In the genomic region with DNA sequence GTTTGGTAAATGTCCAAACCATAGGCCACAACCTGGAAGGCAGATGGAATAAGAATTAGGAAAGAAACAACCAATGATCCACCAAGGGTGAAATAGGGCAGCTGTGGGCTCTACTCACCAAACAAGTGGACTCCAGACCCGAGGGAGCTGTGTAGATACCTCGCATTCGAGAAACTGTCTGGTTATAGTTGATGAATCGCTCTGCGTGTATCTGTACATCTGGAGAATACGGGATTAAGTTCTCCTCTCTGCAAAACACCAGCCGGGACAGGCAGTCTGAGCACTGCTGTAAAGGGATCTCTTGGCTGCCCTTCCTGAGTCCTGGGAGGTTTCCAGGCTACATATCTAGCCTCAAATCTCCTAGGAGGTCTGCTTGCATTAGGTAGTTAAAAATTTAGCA, we compare ENCODE assay signal across 19 cellular contexts. TPM values are rescaled to one million over a fixed set of nuclear protein-coding genes. Genes with fewer than 3 reads are reported as not detected.
DNase-seq lines count a peak whose midpoint lies in the region; ATAC-seq and TF ChIP-seq lines count a peak whose summit lies in the region.
"Had no signal": no experiment of that assay in that cellular context is flagged by ENCODE, and none has a peak within 500 bp of the region (broad histone marks: within the 10 kb centered on the region; RNA-seq: fewer than 3 reads in every experiment).

No MANE protein-coding gene starts in this region.

- H3K36me3 ChIP-seq in stomach: peaks cover 37 to 97% (median 94%) of the 10 kb centered on the region in 4 donors

- intact Hi-C loops in stomach (cut with DNase I; ENCODE audit: low total_unique reads): no loop called here

- H3K4me1 ChIP-seq in stomach: peaks cover 0 to 13% (median 3%) of the 10 kb centered on the region in 4 donors
- H3K4me1 ChIP-seq: foreskin keratinocyte, sigmoid colon had no signal

- H3K9me3 ChIP-seq in T-helper 17 cell (ENCODE audit: control insufficient read depth, low read length, poor library complexity, severe bottlenecking): no peaks in the 10 kb centered on the region
- H3K9me3 ChIP-seq in stomach: no peaks in the 10 kb centered on the region
- H3K9me3 ChIP-seq: sigmoid colon, thoracic aorta had no signal

- TF ChIP-seq CTCF in fibroblast of mammary gland (conservative IDR thresholded peaks at IDR 0.05; ENCODE audit: control insufficient read depth, insufficient read depth, low read depth, low read length) (no peak), stomach (IDR thresholded peaks at IDR 0.05) (no peak)

- WGBS in stomach, 5 donors: 73 to 88% (median 81%) methylated on average over 7 of the region's 7 CpGs

- peak overlapping the region; percentile 64 for H3K27ac Mint-ChIP-seq in activated naive CD8-positive, alpha-beta T cell
- H3K27ac Mint-ChIP-seq in activated naive CD8-positive, alpha-beta T cell treated with anti-CD3 and anti-CD28 coated beads, Interleukin-2, amount 50 U/mL, for 24 hours: no peak overlapping the region
- peak overlapping the region; percentile 62 for H3K27ac Mint-ChIP-seq in T-helper 17 cell

- DNase-seq in activated naive CD8-positive, alpha-beta T cell treated with anti-CD3 and anti-CD28 coated beads, Interleukin-2, amount 50 U/mL, for 24 hours: no peak
- DNase-seq in T-helper 17 cell (no peak), fibroblast of mammary gland (ENCODE audit: low read depth) (peak; percentile 45), stomach (no peak), hippocampal formation (lab: John Stamatoyannopoulos, UW) (no peak)
- no peak for DNase-seq in stimulated activated CD8-positive, alpha-beta memory T cell treated with anti-CD3 and anti-CD28 coated beads, Interleukin-4, amount 100 ng/mL, for 48 hours
- DNase-seq: activated CD4-positive, CD25-positive, alpha-beta regulatory T cell; caudate nucleus; foreskin keratinocyte; KG1; left ventricle myocardium superior; midbrain; NCI-H1694; NCI-H526 treated with DMSO at 0.1 percent for 48 hours; posterior cingulate gyrus; sigmoid colon; T1000 had no signal

- no peak for TF ChIP-seq POLR2A in stomach (IDR thresholded peaks at IDR 0.05)

- peaks cover 10% of the 10 kb centered on the region for H3K36me3 Mint-ChIP-seq in activated naive CD8-positive, alpha-beta T cell
- peaks cover 52% of the 10 kb centered on the region for H3K36me3 Mint-ChIP-seq in activated naive CD8-positive, alpha-beta T cell treated with anti-CD3 and anti-CD28 coated beads, Interleukin-2, amount 50 U/mL, for 24 hours (ENCODE audit: low read depth)
- peaks cover 11% of the 10 kb centered on the region for H3K36me3 Mint-ChIP-seq in T-helper 17 cell (ENCODE audit: low read depth)

- H3K27ac ChIP-seq in stomach: peak overlapping the region in 3 of 5 donors; percentile 19 to 56 (median 46)
- H3K27ac ChIP-seq: foreskin keratinocyte, sigmoid colon, thoracic aorta had no signal

- ATAC-seq in activated naive CD8-positive, alpha-beta T cell treated with anti-CD3 and anti-CD28 coated beads, Interleukin-2, amount 50 U/mL, for 24 hours: no peak
- ATAC-seq in T-helper 17 cell: no peak
- ATAC-seq: foreskin keratinocyte, left ventricle myocardium superior had no signal

- no peak for TF ChIP-seq EP300 in stomach (IDR thresholded peaks at IDR 0.05)

- no peaks in the 10 kb centered on the region for H3K27me3 ChIP-seq in stomach
- H3K27me3 ChIP-seq: foreskin keratinocyte, sigmoid colon had no signal

- H3K4me1 Mint-ChIP-seq in activated naive CD8-positive, alpha-beta T cell (ENCODE audit: low read depth): peaks cover 16% of the 10 kb centered on the region
- peaks cover 15% of the 10 kb centered on the region for H3K4me1 Mint-ChIP-seq in activated naive CD8-positive, alpha-beta T cell treated with anti-CD3 and anti-CD28 coated beads, Interleukin-2, amount 50 U/mL, for 24 hours
- H3K4me1 Mint-ChIP-seq in T-helper 17 cell: peaks cover 18% of the 10 kb centered on the region

- H3K27me3 Mint-ChIP-seq in activated naive CD8-positive, alpha-beta T cell: no peaks in the 10 kb centered on the region
- H3K27me3 Mint-ChIP-seq in activated naive CD8-positive, alpha-beta T cell treated with anti-CD3 and anti-CD28 coated beads, Interleukin-2, amount 50 U/mL, for 24 hours: no peaks in the 10 kb centered on the region
- H3K27me3 Mint-ChIP-seq in T-helper 17 cell: no peaks in the 10 kb centered on the region

- no peak overlapping the region for H3K4me3 ChIP-seq in fibroblast of mammary gland (ENCODE audit: control insufficient read depth, low read depth, low read length)
- H3K4me3 ChIP-seq in stomach: no peak overlapping the region
- H3K4me3 ChIP-seq: sigmoid colon, thoracic aorta had no signal

- H3K4me3 Mint-ChIP-seq in activated naive CD8-positive, alpha-beta T cell: no peak overlapping the region
- H3K4me3 Mint-ChIP-seq in activated naive CD8-positive, alpha-beta T cell treated with anti-CD3 and anti-CD28 coated beads, Interleukin-2, amount 50 U/mL, for 24 hours: no peak overlapping the region
- no peak overlapping the region for H3K4me3 Mint-ChIP-seq in T-helper 17 cell

- no peaks in the 10 kb centered on the region for H3K9me3 Mint-ChIP-seq in activated naive CD8-positive, alpha-beta T cell (ENCODE audit: low read depth)
- no peaks in the 10 kb centered on the region for H3K9me3 Mint-ChIP-seq in activated naive CD8-positive, alpha-beta T cell treated with anti-CD3 and anti-CD28 coated beads, Interleukin-2, amount 50 U/mL, for 24 hours

RNA-seq across cellular contexts. Expression of gene UBR4, which starts 9.4 kb away (rescaled TPM):
- 100 to 1,000 TPM; 140 to 158 TPM for total RNA-seq in T-helper 17 cell
- 100 to 1,000 TPM; 113 to 262 (median 172) TPM for total RNA-seq in stomach
- polyA plus RNA-seq in stomach: 100 to 1,000 TPM in 1 of 3 donors, 10 to 100 TPM in 2; 41.9 to 104 (median 42.1) TPM

RNA-seq across cellular contexts. Expression of gene EMC1, which starts 31.9 kb away (rescaled TPM):
- total RNA-seq in T-helper 17 cell: 10 to 100 TPM; 24.2 to 32.0 TPM
- total RNA-seq in stomach: 10 to 100 TPM; 27.7 to 94.1 (median 53.5) TPM
- polyA plus RNA-seq in stomach: 1 to 10 TPM; 4.5 to 6.7 (median 6.6) TPM

RNA-seq across cellular contexts. Expression of gene MRTO4, which starts 32.2 kb away (rescaled TPM):
- total RNA-seq in T-helper 17 cell: 10 to 100 TPM; 17.0 to 19.8 TPM
- total RNA-seq in stomach: 10 to 100 TPM in 2 of 5 donors, 1 to 10 TPM in 3; 1.8 to 22.0 (median 8.1) TPM
- polyA plus RNA-seq in stomach: 10 to 100 TPM; 31.3 to 46.7 (median 31.6) TPM
